14 cellular contexts compared by ENCODE assay signal in the genomic region with DNA sequence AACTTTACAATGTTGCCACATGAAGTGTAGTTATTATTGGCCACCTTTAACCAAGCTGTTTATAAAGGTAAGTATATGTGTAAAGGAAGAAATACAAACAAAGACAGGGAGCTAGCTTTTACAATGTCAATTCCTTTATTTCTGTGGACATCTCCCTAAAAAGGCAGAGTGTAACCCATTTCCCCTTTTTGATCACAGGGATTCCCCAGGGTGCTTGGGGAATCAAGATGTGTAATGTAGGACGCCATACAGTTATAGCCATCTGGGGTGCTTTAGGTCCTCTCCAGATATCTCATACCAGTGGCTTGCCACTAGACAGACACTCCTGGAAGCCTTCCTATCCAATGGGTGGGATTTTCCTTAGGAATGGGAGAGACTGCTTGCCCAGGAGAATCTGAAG. TPM values are rescaled to one million over a fixed set of nuclear protein-coding genes. Genes with fewer than 3 reads are reported as not detected.
A peak's percentile ranks its signal among the peaks of the same experiment; 100 is the strongest.
DNase-seq lines count a peak whose midpoint lies in the region; ATAC-seq, FAIRE-seq and TF ChIP-seq lines count a peak whose summit lies in the region.
"Had no signal": no experiment of that assay in that cellular context is flagged by ENCODE, and none has a peak within 500 bp of the region (broad histone marks: within the 10 kb centered on the region; RNA-seq: fewer than 3 reads in every experiment).

No MANE protein-coding gene starts in this region.

- H3K27me3 ChIP-seq in K562 (ENCODE audit: control insufficient read depth in 2 of 2, insufficient read depth in 2 of 2, low read length in 2 of 2) (no peaks in the 10 kb centered on the region), body of pancreas (no peaks in the 10 kb centered on the region)

- intact Hi-C loops in K562 (cut with micrococcal nuclease) (no loop called here), body of pancreas (cut with DNase I) (no loop called here)

- H3K4me2 ChIP-seq in K562 (ENCODE audit: insufficient read depth, low read length): no peak overlapping the region

- H3K4me1 ChIP-seq in K562 (replicated peaks in 1 of 2; ENCODE audit: control insufficient read depth in 2 of 2, insufficient read depth in 2 of 2, low read length in 2 of 2) (peaks cover 11 to 37% of the 10 kb centered on the region in 2 experiments), body of pancreas (peaks cover 30% of the 10 kb centered on the region)

- H3K4me3 ChIP-seq in NB4 (ENCODE audit: low read depth, low read length) (no peak overlapping the region), K562 (no peak overlapping the region), body of pancreas (no peak overlapping the region)
- H3K4me3 ChIP-seq: HAP-1 had no signal

- ATAC-seq in K562 (no peak), GM18868 (IDR thresholded peaks at IDR 0.05; ENCODE audit: unreplicated experiment) (no peak), body of pancreas (no peak)

- peak overlapping the region; percentile 51; the same call in 1 of the 2 replicates for H2AFZ ChIP-seq in K562 (ENCODE audit: low read depth, low read length)

- POLR2A ChIA-PET in K562 (lab: Yijun Ruan, JAX): no interaction called here

- H3K9me1 ChIP-seq in K562 (ENCODE audit: control insufficient read depth, insufficient read depth, low read length): no peaks in the 10 kb centered on the region

- H3K9me3 ChIP-seq in K562 (replicated peaks; ENCODE audit: control insufficient read depth, insufficient read depth, low read depth, low read length) (no peaks in the 10 kb centered on the region), body of pancreas (no peaks in the 10 kb centered on the region)
- H3K9me3 ChIP-seq: Caco-2, HAP-1 had no signal

- in situ Hi-C loops in K562 (cut with MboI): no loop called here

- FAIRE-seq in GM12891 (lab: Jason Lieb, UNC) (no peak), K562 (lab: Jason Lieb, UNC) (no peak)
- FAIRE-seq: D721Med, G401.6, GM19239 had no signal

- peaks cover 20% of the 10 kb centered on the region for H3K79me2 ChIP-seq in K562 (ENCODE audit: control insufficient read depth, insufficient read depth, low read length)

- TF ChIP-seq CTCF in 22Rv1 (IDR thresholded peaks at IDR 0.05): no peak
- no peak for TF ChIP-seq CTCF in NB4 (IDR thresholded peaks at IDR 0.05; ENCODE audit: low read depth, low read length)
- no peak for TF ChIP-seq CTCF in K562 (IDR thresholded peaks at IDR 0.05 in 2 of 3, conservative IDR thresholded peaks at IDR 0.05 in 1 of 3; ENCODE audit: insufficient read depth in 2 of 3, low read depth in 1 of 3, low read length in 3 of 3)
- TF ChIP-seq CTCF in body of pancreas (IDR thresholded peaks at IDR 0.05): no peak

- CTCF ChIA-PET in K562 (lab: Yijun Ruan, JAX; ENCODE audit: low intra/inter-chr PET ratio): no interaction called here

- H3K27ac ChIP-seq in 22Rv1: peak overlapping the region; percentile 89; the same call in 1 of the 2 replicates
- H3K27ac ChIP-seq in K562 (ENCODE audit: extremely low read depth, low read depth, low read length): no peak overlapping the region
- H3K27ac ChIP-seq in body of pancreas: no peak overlapping the region
- H3K27ac ChIP-seq: C4-2B had no signal

- H4K20me1 ChIP-seq in K562 (replicated peaks; ENCODE audit: control insufficient read depth, insufficient read depth, low read length): no peaks in the 10 kb centered on the region

- TF ChIP-seq POLR2A in GM12891 (IDR thresholded peaks at IDR 0.05; ENCODE audit: low read depth, low read length) (no peak), NB4 (IDR thresholded peaks at IDR 0.05; ENCODE audit: extremely low read depth, insufficient read length) (no peak), K562 (conservative IDR thresholded peaks at IDR 0.05) (no peak), body of pancreas (IDR thresholded peaks at IDR 0.05) (no peak)

- DNase-seq in GM12891 (ENCODE audit: insufficient read length, low spot score): no peak
- DNase-seq in NB4 (ENCODE audit: low read depth): peak; percentile 58
- DNase-seq in K562 (ENCODE audit: extremely low read depth in 1 of 4, low spot score in 3 of 4): no peak
- no peak for DNase-seq in GOT3 (lab: John Stamatoyannopoulos, UW)
- DNase-seq in body of pancreas: no peak
- DNase-seq: Caco-2; CD4-positive, alpha-beta T cell had no signal

- TF ChIP-seq EP300 in K562 (IDR thresholded peaks at IDR 0.05; ENCODE audit: low read length): no peak

- no peak for TF ChIP-seq RAD21 in K562 (CRISPR knock-in tag; conservative IDR thresholded peaks at IDR 0.05 in 1 of 2, IDR thresholded peaks at IDR 0.05 in 1 of 2)

- no TSS peak for BruUV-seq in K562 (replicated peaks; lab: Mats Ljungman, UMichigan)

- no peak overlapping the region for H3K9ac ChIP-seq in K562 (ENCODE audit: insufficient read depth in 1 of 2, low read depth in 2 of 2, low read length in 2 of 2)

- H3K36me3 ChIP-seq in K562 (ENCODE audit: control insufficient read depth, insufficient read depth, low read length) (no peaks in the 10 kb centered on the region), body of pancreas (replicated peaks in 1 of 2; ENCODE audit: insufficient read depth in 1 of 2, low read depth in 2 of 2) (no peaks in the 10 kb centered on the region)
- H3K36me3 ChIP-seq: HAP-1 had no signal

- WGBS in K562 (ENCODE audit: insufficient coverage, low coverage, missing lambda C conversion rate): 17% methylated on average over 1 of the region's 1 CpG
- WGBS in body of pancreas, 2 donors: 82 to 100% methylated on average over 1 of the region's 1 CpG

TF ChIP-seq in GM12891, 5 proteins besides CTCF, POLR2A, EP300 and RAD21:
- peak; percentile 46 for TF ChIP-seq SPI1 (IDR thresholded peaks at IDR 0.05; ENCODE audit: low read depth, low read length)
- no peak for TF ChIP-seq POLR2AphosphoS5 (IDR thresholded peaks at IDR 0.05; ENCODE audit: low read depth, low read length)
- TF ChIP-seq TAF1 (IDR thresholded peaks at IDR 0.05; ENCODE audit: low read depth, low read length): no peak

TF ChIP-seq in K562, 482 proteins besides CTCF, POLR2A, EP300 and RAD21:
- TF ChIP-seq SPI1 (IDR thresholded peaks at IDR 0.05; ENCODE audit: borderline replicate concordance, low read depth, low read length) (peak; percentile 83), TEAD1 (CRISPR knock-in tag; IDR thresholded peaks at IDR 0.05) (no peak)

RNA-seq across cellular contexts. Expression of gene CUL4B, which starts 4.2 kb away (rescaled TPM):
- 16.1 TPM for polyA plus RNA-seq in GM12891 (2012; ENCODE audit: low read depth, missing spikeins)
- 26.9 and 40.8 TPM in 2 replicates for total RNA-seq in K562 (2011; cell fraction: chromatin; rRNA removed; ENCODE audit: low replicate concordance)
- 6.5 and 8.3 TPM in 2 replicates for total RNA-seq in K562 (2011; cell fraction: nucleolus; rRNA removed)
- 12.4 and 16.1 TPM in 2 replicates for total RNA-seq in K562 (2011; cell fraction: nucleoplasm; rRNA removed)
- total RNA-seq in K562 (2014; rRNA removed) (14.7 and 15.0 TPM in 2 replicates), K562 (2014; rRNA removed; fragmentation: Illumina TruSeq; extraction: Trizol) (41.5 and 49.0 TPM in 2 replicates), K562 (2015; rRNA removed; fragmentation: Illumina TruSeq; extraction: Trizol) (35.4 and 37.5 TPM in 2 replicates), K562 (2021) (40.9 and 43.2 TPM in 2 replicates), body of pancreas (10 to 100 TPM; 18.8 to 28.5 TPM)
- polyA plus RNA-seq in K562 (2011; rRNA removed) (41.7 and 51.7 TPM in 2 replicates), K562 (2014; fragmentation: Illumina TruSeq; extraction: Trizol) (33.9 and 39.0 TPM in 2 replicates), K562 (2014; fragmentation: Nextera tagmentation; extraction: Ambion mirVana) (10 to 100 TPM; 15.5 to 23.6 TPM), K562 (2014; rRNA removed) (25.8 and 33.5 TPM in 2 replicates)
- 15.0 and 21.1 TPM in 2 replicates for polyA plus RNA-seq in K562 (2011; cell fraction: cytosol; rRNA removed)
- polyA plus RNA-seq in K562 (2011; cell fraction: nucleus; rRNA removed): 29.9 and 30.6 TPM in 2 replicates
- 31.8 and 38.6 TPM in 2 replicates for polyA plus RNA-seq in K562 (2012)
- 69.6 and 78.1 TPM in 2 replicates for polyA minus RNA-seq in K562 (2011; rRNA and poly(A)+ RNA removed)
- 21.6 and 31.1 TPM in 2 replicates for polyA minus RNA-seq in K562 (2011; cell fraction: cytosol; rRNA and poly(A)+ RNA removed)
- 12.4 and 23.2 TPM in 2 replicates for polyA minus RNA-seq in K562 (2011; cell fraction: nucleus; rRNA and poly(A)+ RNA removed)

RNA-seq across cellular contexts. Expression of gene MCTS1, which starts 39.0 kb away (rescaled TPM):
- 90.1 TPM for polyA plus RNA-seq in GM12891 (2012; ENCODE audit: low read depth, missing spikeins)
- 28.2 and 51.5 TPM in 2 replicates for total RNA-seq in K562 (2011; cell fraction: chromatin; rRNA removed; ENCODE audit: low replicate concordance)
- total RNA-seq in K562 (2011; cell fraction: nucleolus; rRNA removed): 15.8 and 18.9 TPM in 2 replicates
- total RNA-seq in K562 (2011; cell fraction: nucleoplasm; rRNA removed): 34.3 and 41.1 TPM in 2 replicates
- total RNA-seq in K562 (2014; rRNA removed): 64.9 and 65.3 TPM in 2 replicates
- total RNA-seq in K562 (2014; rRNA removed; fragmentation: Illumina TruSeq; extraction: Trizol): 153 and 171 TPM in 2 replicates
- total RNA-seq in K562 (2015; rRNA removed; fragmentation: Illumina TruSeq; extraction: Trizol): 140 and 152 TPM in 2 replicates
- total RNA-seq in K562 (2021): 101 and 114 TPM in 2 replicates
- polyA plus RNA-seq in K562 (2011; rRNA removed): 149 and 204 TPM in 2 replicates
- 30.9 and 57.9 TPM in 2 replicates for polyA plus RNA-seq in K562 (2011; cell fraction: cytosol; rRNA removed)
- 17.2 and 35.3 TPM in 2 replicates for polyA plus RNA-seq in K562 (2011; cell fraction: nucleus; rRNA removed)
- polyA plus RNA-seq in K562 (2012): 120 and 163 TPM in 2 replicates
- 145 and 148 TPM in 2 replicates for polyA plus RNA-seq in K562 (2014; fragmentation: Illumina TruSeq; extraction: Trizol)
- 100 to 1,000 TPM; 270 to 300 TPM for polyA plus RNA-seq in K562 (2014; fragmentation: Nextera tagmentation; extraction: Ambion mirVana)
- polyA plus RNA-seq in K562 (2014; rRNA removed): 117 and 120 TPM in 2 replicates
- 44.9 and 63.6 TPM in 2 replicates for polyA minus RNA-seq in K562 (2011; rRNA and poly(A)+ RNA removed)
- 17.7 and 29.4 TPM in 2 replicates for polyA minus RNA-seq in K562 (2011; cell fraction: cytosol; rRNA and poly(A)+ RNA removed)
- 15.2 and 29.4 TPM in 2 replicates for polyA minus RNA-seq in K562 (2011; cell fraction: nucleus; rRNA and poly(A)+ RNA removed)
- 10 to 100 TPM; 11.4 to 28.3 TPM for total RNA-seq in body of pancreas
